ENCODE assay signal across 31 cellular contexts in the genomic region with DNA sequence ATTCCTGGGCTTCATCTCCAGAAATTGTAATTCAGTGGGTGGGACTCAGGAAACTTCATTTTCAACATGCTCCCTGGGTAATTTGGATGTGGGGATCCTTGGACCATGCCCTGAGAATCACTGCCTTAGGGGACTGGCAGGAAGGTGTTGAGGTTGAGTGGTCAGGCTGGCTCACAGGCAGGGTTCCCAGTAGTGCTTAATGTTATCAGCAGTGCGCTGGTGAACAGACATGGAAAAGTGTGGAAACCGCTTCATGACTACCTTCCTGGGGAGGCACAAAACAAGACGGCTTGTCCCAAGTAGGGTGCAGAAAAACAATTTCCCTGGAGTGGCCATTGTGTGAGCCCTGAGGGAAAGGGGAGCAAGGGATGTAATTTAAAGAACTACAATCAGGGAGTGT. TPM values are rescaled to one million over a fixed set of nuclear protein-coding genes. Genes with fewer than 3 reads are reported as not detected.
"Had no signal": no experiment of that assay in that cellular context is flagged by ENCODE, and none has a peak within 500 bp of the region (broad histone marks: within the 10 kb centered on the region; RNA-seq: fewer than 3 reads in every experiment).

No MANE protein-coding gene starts in this region.

- H3K27ac ChIP-seq: brain microvascular endothelial cell, esophagus muscularis mucosa, foreskin keratinocyte, gastrocnemius medialis had no signal

- DNase-seq: activated CD4-positive, alpha-beta memory T cell treated with anti-CD3 and anti-CD28 coated beads for 36 hours; activated CD4-positive, alpha-beta T cell treated with anti-CD3 and anti-CD28 coated beads for 36 hours; activated CD4-positive, alpha-beta T cell treated with anti-CD3 and anti-CD28 coated beads, Interleukin-2, amount 10 ng/mL, durations not matched to agents 24 days and 14 days; activated CD4-positive, CD25-positive, alpha-beta regulatory T cell; activated CD4-positive, CD25-positive, alpha-beta regulatory T cell treated with anti-CD3 and anti-CD28 coated beads, Interleukin-2, amount 50 U/mL, for 72 hours; activated CD8-positive, alpha-beta memory T cell treated with anti-CD3 and anti-CD28 coated beads, Interleukin-2, amount 10 ng/mL, durations not matched to agents 7 days and 5 days; activated CD8-positive, alpha-beta memory T cell treated with anti-CD3 and anti-CD28 coated beads, Interleukin-2, amount 50 U/mL, for 4 hours; activated CD8-positive, alpha-beta T cell treated with anti-CD3 and anti-CD28 coated beads, Interleukin-2, amount 10 ng/mL, durations not matched to agents 7 days and 5 days; activated effector memory CD4-positive, alpha-beta T cell treated with anti-CD3 and anti-CD28 coated beads, Interleukin-2, amount 50 U/mL, for 16 hours; activated naive CD4-positive, alpha-beta T cell treated with anti-CD3 and anti-CD28 coated beads, Interleukin-2, amount 10 ng/mL, durations not matched to agents 7 days and 5 days; activated T-cell treated with anti-CD3 and anti-CD28 coated beads, Interleukin-2, amount 50 U/mL, for 1 hour; activated T-cell treated with anti-CD3 and anti-CD28 coated beads, Interleukin-2, amount 50 U/mL, for 48 hours; amniotic stem cell; brain microvascular endothelial cell; caudate nucleus; cortex of kidney; dermis blood vessel endothelial cell; effector CD4-positive, alpha-beta T cell; effector memory CD8-positive, alpha-beta T cell; erythroblast; foreskin keratinocyte; gastrocnemius medialis; glutamatergic neuron; T-helper 2 cell had no signal

- H3K9me3 Mint-ChIP-seq: activated CD4-positive, alpha-beta memory T cell treated with anti-CD3 and anti-CD28 coated beads for 36 hours; activated CD4-positive, alpha-beta T cell treated with anti-CD3 and anti-CD28 coated beads, Interleukin-2, amount 10 ng/mL, durations not matched to agents 24 days and 14 days; activated naive CD4-positive, alpha-beta T cell treated with anti-CD3 and anti-CD28 coated beads, Interleukin-2, amount 10 ng/mL, durations not matched to agents 7 days and 5 days; activated T-helper 1 cell treated with anti-CD3 and anti-CD28 coated beads, Interleukin-12 subunit alpha, Interleukin-12 subunit beta, Interleukin-2, Interleukin-4 antibody, amounts not matched to agents 30 ng/mL and 10 ng/mL and 1 ng/mL, durations not matched to agents 14 hours and 24 hours and 36 hours; activated T-helper 2 cell treated with anti-CD3 and anti-CD28 coated beads, Interferon-gamma antibody, Interleukin-2, Interleukin-4, amounts not matched to agents 10 μg/mL and 5 μg/mL and 100 μg/mL, durations not matched to agents 14 hours and 24 hours and 36 hours; effector memory CD8-positive, alpha-beta T cell had no signal

- H3K27me3 ChIP-seq: brain microvascular endothelial cell, esophagus muscularis mucosa, gastrocnemius medialis had no signal

- ATAC-seq: activated CD4-positive, alpha-beta T cell treated with anti-CD3 and anti-CD28 coated beads for 36 hours; activated CD8-positive, alpha-beta memory T cell treated with anti-CD3 and anti-CD28 coated beads, Interleukin-2, amount 10 ng/mL, durations not matched to agents 7 days and 5 days; activated CD8-positive, alpha-beta T cell treated with anti-CD3 and anti-CD28 coated beads, Interleukin-2, amount 10 ng/mL, durations not matched to agents 7 days and 5 days; effector memory CD8-positive, alpha-beta T cell; foreskin keratinocyte; gastrocnemius medialis had no signal

- H3K9me3 ChIP-seq: esophagus muscularis mucosa, gastrocnemius medialis had no signal

- H3K36me3 Mint-ChIP-seq: activated CD4-positive, alpha-beta memory T cell treated with anti-CD3 and anti-CD28 coated beads for 36 hours; activated CD8-positive, alpha-beta memory T cell treated with anti-CD3 and anti-CD28 coated beads, Interleukin-2, amount 10 ng/mL, durations not matched to agents 7 days and 5 days; activated naive CD4-positive, alpha-beta T cell treated with anti-CD3 and anti-CD28 coated beads, Interleukin-2, amount 10 ng/mL, durations not matched to agents 7 days and 5 days; activated naive CD8-positive, alpha-beta T cell had no signal

- H3K27ac Mint-ChIP-seq: activated CD4-positive, alpha-beta memory T cell treated with anti-CD3 and anti-CD28 coated beads for 36 hours; activated CD4-positive, alpha-beta T cell treated with anti-CD3 and anti-CD28 coated beads for 36 hours; activated CD4-positive, alpha-beta T cell treated with anti-CD3 and anti-CD28 coated beads, Interleukin-2, amount 10 ng/mL, durations not matched to agents 24 days and 14 days; activated CD8-positive, alpha-beta memory T cell treated with anti-CD3 and anti-CD28 coated beads, Interleukin-2, amount 10 ng/mL, durations not matched to agents 7 days and 5 days; activated CD8-positive, alpha-beta T cell treated with anti-CD3 and anti-CD28 coated beads, Interleukin-2, amount 10 ng/mL, durations not matched to agents 7 days and 5 days; activated naive CD4-positive, alpha-beta T cell treated with anti-CD3 and anti-CD28 coated beads, Interleukin-2, amount 10 ng/mL, durations not matched to agents 7 days and 5 days; activated naive CD8-positive, alpha-beta T cell; activated T-helper 1 cell treated with anti-CD3 and anti-CD28 coated beads, Interleukin-12 subunit alpha, Interleukin-12 subunit beta, Interleukin-2, Interleukin-4 antibody, amounts not matched to agents 30 ng/mL and 10 ng/mL and 1 ng/mL, durations not matched to agents 14 hours and 24 hours and 36 hours; activated T-helper 2 cell treated with anti-CD3 and anti-CD28 coated beads, Interferon-gamma antibody, Interleukin-2, Interleukin-4, amounts not matched to agents 10 μg/mL and 5 μg/mL and 100 μg/mL, durations not matched to agents 14 hours and 24 hours and 36 hours; effector memory CD8-positive, alpha-beta T cell had no signal

- H3K4me1 ChIP-seq: foreskin keratinocyte, gastrocnemius medialis had no signal

- H3K4me3 ChIP-seq: esophagus muscularis mucosa, gastrocnemius medialis had no signal

- H3K4me3 Mint-ChIP-seq: activated CD4-positive, alpha-beta memory T cell treated with anti-CD3 and anti-CD28 coated beads for 36 hours; activated CD4-positive, alpha-beta T cell treated with anti-CD3 and anti-CD28 coated beads for 36 hours; activated CD4-positive, alpha-beta T cell treated with anti-CD3 and anti-CD28 coated beads, Interleukin-2, amount 10 ng/mL, durations not matched to agents 24 days and 14 days; activated CD8-positive, alpha-beta memory T cell treated with anti-CD3 and anti-CD28 coated beads, Interleukin-2, amount 10 ng/mL, durations not matched to agents 7 days and 5 days; activated CD8-positive, alpha-beta T cell treated with anti-CD3 and anti-CD28 coated beads, Interleukin-2, amount 10 ng/mL, durations not matched to agents 7 days and 5 days; activated naive CD4-positive, alpha-beta T cell treated with anti-CD3 and anti-CD28 coated beads, Interleukin-2, amount 10 ng/mL, durations not matched to agents 7 days and 5 days; activated naive CD8-positive, alpha-beta T cell; activated T-helper 1 cell treated with anti-CD3 and anti-CD28 coated beads, Interleukin-12 subunit alpha, Interleukin-12 subunit beta, Interleukin-2, Interleukin-4 antibody, amounts not matched to agents 30 ng/mL and 10 ng/mL and 1 ng/mL, durations not matched to agents 14 hours and 24 hours and 36 hours; effector memory CD8-positive, alpha-beta T cell had no signal

- H3K36me3 ChIP-seq: brain microvascular endothelial cell, esophagus muscularis mucosa, gastrocnemius medialis had no signal

RNA-seq across cellular contexts. Expression of gene SUPT20HL1, which starts 31.4 kb away (rescaled TPM):
- total RNA-seq: activated CD4-positive, alpha-beta memory T cell treated with anti-CD3 and anti-CD28 coated beads for 36 hours; activated CD4-positive, alpha-beta T cell treated with anti-CD3 and anti-CD28 coated beads, Interleukin-2, amount 10 ng/mL, durations not matched to agents 24 days and 14 days; activated CD8-positive, alpha-beta memory T cell treated with anti-CD3 and anti-CD28 coated beads, Interleukin-2, amount 10 ng/mL, durations not matched to agents 7 days and 5 days; activated CD8-positive, alpha-beta T cell treated with anti-CD3 and anti-CD28 coated beads, Interleukin-2, amount 10 ng/mL, durations not matched to agents 7 days and 5 days; activated T-helper 1 cell treated with anti-CD3 and anti-CD28 coated beads, Interleukin-12 subunit alpha, Interleukin-12 subunit beta, Interleukin-2, Interleukin-4 antibody, amounts not matched to agents 30 ng/mL and 10 ng/mL and 1 ng/mL, durations not matched to agents 14 hours and 24 hours and 36 hours; activated T-helper 2 cell treated with anti-CD3 and anti-CD28 coated beads, Interferon-gamma antibody, Interleukin-2, Interleukin-4, amounts not matched to agents 10 μg/mL and 5 μg/mL and 100 μg/mL, durations not matched to agents 14 hours and 24 hours and 36 hours; astrocyte; chondrocyte; dermis blood vessel endothelial cell; esophagus muscularis mucosa; foreskin keratinocyte; gastrocnemius medialis; T-helper 1 cell treated with Interleukin-12 subunit alpha and Interleukin-12 subunit beta and Interleukin-4 antibody, amounts not matched to agents 30 ng/mL and 1 ng/mL, for 36 hours had no signal
